23 cellular contexts compared by ENCODE assay signal in the genomic region with DNA sequence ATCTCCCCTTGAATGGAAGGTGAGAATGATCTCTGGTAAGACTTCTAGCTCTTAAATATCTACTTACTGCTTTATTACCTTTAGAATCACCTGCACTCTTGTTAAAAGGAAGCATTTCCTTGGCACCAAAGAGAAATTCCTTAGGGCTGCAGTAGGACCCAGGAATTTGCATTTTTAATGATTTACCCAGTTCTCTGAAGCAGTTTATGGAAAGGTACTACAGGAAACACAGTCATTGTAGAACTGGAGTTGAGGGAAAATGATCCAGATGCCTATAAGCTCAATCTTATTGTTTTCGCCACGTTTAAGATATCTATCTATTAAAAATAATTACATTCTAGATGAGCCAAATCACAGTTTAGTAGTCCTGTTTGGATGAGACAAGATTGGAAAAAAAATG. TPM values are rescaled to one million over a fixed set of nuclear protein-coding genes. Genes with fewer than 3 reads are reported as not detected.
DNase-seq lines count a peak whose midpoint lies in the region; ATAC-seq, FAIRE-seq and TF ChIP-seq lines count a peak whose summit lies in the region.
"Had no signal": no experiment of that assay in that cellular context is flagged by ENCODE, and none has a peak within 500 bp of the region (broad histone marks: within the 10 kb centered on the region; RNA-seq: fewer than 3 reads in every experiment).

No MANE protein-coding gene starts in this region.

- no peak overlapping the region for H2AFZ ChIP-seq in GM23248

- TF ChIP-seq EP300 in transverse colon (IDR thresholded peaks at IDR 0.05; ENCODE audit: low read depth): no peak

- H3K4me2 ChIP-seq in GM23248 (ENCODE audit: unreplicated experiment): no peak overlapping the region
- H3K4me2 ChIP-seq: A549 had no signal

- H3K79me2 ChIP-seq in GM23248 (ENCODE audit: insufficient read depth): peaks cover 24% of the 10 kb centered on the region; the same call in 1 of the 2 replicates

- no peaks in the 10 kb centered on the region; the same call in 1 of the 2 replicates for H3K4me1 ChIP-seq in GM23248 (ENCODE audit: insufficient read depth)
- peaks cover 14 to 56% of the 10 kb centered on the region in 2 donors for H3K4me1 ChIP-seq in kidney (ENCODE audit: control insufficient read depth in 1 of 2, insufficient read depth in 1 of 2, low read depth in 1 of 2, low read length in 2 of 2)
- no peaks in the 10 kb centered on the region for H3K4me1 ChIP-seq in lower lobe of right lung
- H3K4me1 ChIP-seq in transverse colon: peaks cover 0 to 13% (median 6%) of the 10 kb centered on the region in 4 donors
- H3K4me1 ChIP-seq: A549, HAP-1 had no signal

- no peak overlapping the region for H3K4me3 ChIP-seq in GM23248
- H3K4me3 ChIP-seq in kidney (ENCODE audit: low read length in 2 of 2): no peak overlapping the region
- H3K4me3 ChIP-seq in lower lobe of right lung: no peak overlapping the region
- H3K4me3 ChIP-seq in transverse colon: no peak overlapping the region
- H3K4me3 ChIP-seq: A549, HAP-1 had no signal

- no peak for DNase-seq in GM23248
- no peak for DNase-seq in kidney
- no peak for DNase-seq in lower lobe of right lung
- no peak for DNase-seq in transverse colon
- no peak for DNase-seq in NCI-H1105 (lab: John Stamatoyannopoulos, UW)
- no peak for DNase-seq in effector CD4-positive, alpha-beta T cell
- DNase-seq: C1 segment of cervical spinal cord; CD8-positive, alpha-beta memory T cell; GDM1; IMR-90; NCI-H1436; NCI-H2029; NCI-H345; PC-3; RPMI8226; SHP77 treated with DMSO at 0.1 percent for 48 hours had no signal

- H4K20me1 ChIP-seq in GM23248 (ENCODE audit: insufficient read depth): no peaks in the 10 kb centered on the region; the same call in 1 of the 2 replicates

- H3F3A ChIP-seq in GM23248 (ENCODE audit: insufficient read depth): peaks cover 96% of the 10 kb centered on the region

- H3K9me3 ChIP-seq in GM23248 (ENCODE audit: low read depth) (no peaks in the 10 kb centered on the region), kidney (ENCODE audit: control insufficient read depth in 1 of 2, low read length in 2 of 2) (no peaks in the 10 kb centered on the region), lower lobe of right lung (no peaks in the 10 kb centered on the region), transverse colon (no peaks in the 10 kb centered on the region)
- H3K9me3 ChIP-seq: A549, HAP-1 had no signal

- no peak for TF ChIP-seq POLR2A in transverse colon (IDR thresholded peaks at IDR 0.05)

- in situ Hi-C loops in GM23248 (cut with MboI): no loop called here
- in situ Hi-C loops in transverse colon (cut with MboI; ENCODE audit: low pct_ligation_motif_present in 1 of 4, low pct_unique_long_range_greater_than_20kb in 1 of 4, low sequenced_read_pairs in 3 of 4): loop anchor here in 2 of 4 donors (5.0 to 10.0 kb wide), 2 partner anchors 171 to 179 kb away; no protein-coding TSS in a partner anchor

- peak; percentile 96 for FAIRE-seq in kidney (lab: Jason Lieb, UNC)
- FAIRE-seq: A549, GM19239 had no signal

- H3K36me3 ChIP-seq in GM23248 (ENCODE audit: low read depth): peaks cover 97% of the 10 kb centered on the region
- peaks cover 19 to 39% of the 10 kb centered on the region in 2 donors for H3K36me3 ChIP-seq in kidney (ENCODE audit: control insufficient read depth in 1 of 2, insufficient read depth in 2 of 2, low read length in 2 of 2)
- peaks cover 77% of the 10 kb centered on the region for H3K36me3 ChIP-seq in lower lobe of right lung
- no peaks in the 10 kb centered on the region for H3K36me3 ChIP-seq in transverse colon
- H3K36me3 ChIP-seq: HAP-1 had no signal

- H3K9ac ChIP-seq in GM23248: no peak overlapping the region
- peak overlapping the region in 1 of 2 donors; percentile 44 for H3K9ac ChIP-seq in kidney (ENCODE audit: low read length in 2 of 2)

- 95 to 96% methylated on average over 2 of the region's 2 CpGs for WGBS in GM23248 (ENCODE audit: low coverage in 1 of 2, low lambda C conversion rate in 2 of 2, missing lambda C conversion rate in 2 of 2), 2 experiments
- WGBS in transverse colon (ENCODE audit: low coverage in 1 of 2), 2 donors: 52 to 60% methylated on average over 2 of the region's 2 CpGs

- TF ChIP-seq CTCF in kidney (IDR thresholded peaks at IDR 0.05; ENCODE audit: borderline replicate concordance, extremely low read depth, insufficient read depth): no peak
- TF ChIP-seq CTCF in lower lobe of right lung (IDR thresholded peaks at IDR 0.05): no peak
- no peak for TF ChIP-seq CTCF in transverse colon (IDR thresholded peaks at IDR 0.05)

- ATAC-seq in lower lobe of right lung: peak; percentile 34 to 61
- no peak for ATAC-seq in HG02642 (IDR thresholded peaks at IDR 0.05; ENCODE audit: poor library complexity, unreplicated experiment)
- ATAC-seq: A549, PC-3 had no signal

- H3K27ac ChIP-seq in GM23248 (0 out of 2 replicates have a peak overlapping the region, but pooled peaks have one; percentile 6), kidney (ENCODE audit: low read depth in 2 of 2, low read length in 2 of 2) (peak overlapping the region; percentile 83 to 84), lower lobe of right lung (no peak overlapping the region), transverse colon (peak overlapping the region in 3 of 4 donors; percentile 4 to 47 (median 42))
- H3K27ac ChIP-seq: A549 had no signal

- H3K27me3 ChIP-seq in GM23248 (replicated peaks; ENCODE audit: insufficient read depth) (no peaks in the 10 kb centered on the region), lower lobe of right lung (ENCODE audit: low read depth) (no peaks in the 10 kb centered on the region), transverse colon (no peaks in the 10 kb centered on the region)

- H3K9me2 ChIP-seq in GM23248 (ENCODE audit: insufficient read depth): no peaks in the 10 kb centered on the region

- intact Hi-C loops in kidney (cut with DNase I) (no loop called here), lower lobe of right lung (cut with DNase I) (loop anchor here (10.0 kb wide), 1 partner anchor 171 kb away; no protein-coding TSS in a partner anchor), transverse colon (cut with DNase I; ENCODE audit: low total_unique reads) (no loop called here)

RNA-seq across cellular contexts. Expression of a gene that starts 9.5 kb away (rescaled TPM):
- total RNA-seq in GM23248 (2014; rRNA removed; shearing (Covaris generic)): not detected in 2 replicates
- polyA plus RNA-seq in GM23248 (2016; fragmentation: Nextera tagmentation; extraction: Ambion mirVana): 0.06 TPM in 1 of 2 replicates, not detected in the other
- total RNA-seq in kidney: 4.5 TPM
- polyA plus RNA-seq in kidney (ENCODE audit: insufficient read depth, low read depth, low replicate concordance): 1.5 TPM
- total RNA-seq in lower lobe of right lung: 0.27 TPM
- not detected for total RNA-seq in transverse colon
- total RNA-seq: CD8-positive, alpha-beta memory T cell; Daoy; HT1080; IMR-90; MCF 10A; PC-3 had no signal
- polyA plus RNA-seq: CD8-positive, alpha-beta memory T cell; IMR-90 had no signal

RNA-seq across cellular contexts. Expression of a gene that starts 51.0 kb away (rescaled TPM):
- 211 and 266 TPM in 2 replicates for total RNA-seq in GM23248 (2014; rRNA removed; shearing (Covaris generic))
- polyA plus RNA-seq in GM23248 (2016; fragmentation: Nextera tagmentation; extraction: Ambion mirVana): 525 and 533 TPM in 2 replicates
- total RNA-seq in kidney: 199 TPM
- polyA plus RNA-seq in kidney (ENCODE audit: insufficient read depth, low read depth, low replicate concordance): 138 TPM
- 164 TPM for total RNA-seq in lower lobe of right lung
- total RNA-seq in transverse colon: 100 to 1,000 TPM in 1 of 4 donors, 10 to 100 TPM in 3; 34.4 to 143 (median 53.1) TPM
